29 cellular contexts compared by ENCODE assay signal in the genomic region with DNA sequence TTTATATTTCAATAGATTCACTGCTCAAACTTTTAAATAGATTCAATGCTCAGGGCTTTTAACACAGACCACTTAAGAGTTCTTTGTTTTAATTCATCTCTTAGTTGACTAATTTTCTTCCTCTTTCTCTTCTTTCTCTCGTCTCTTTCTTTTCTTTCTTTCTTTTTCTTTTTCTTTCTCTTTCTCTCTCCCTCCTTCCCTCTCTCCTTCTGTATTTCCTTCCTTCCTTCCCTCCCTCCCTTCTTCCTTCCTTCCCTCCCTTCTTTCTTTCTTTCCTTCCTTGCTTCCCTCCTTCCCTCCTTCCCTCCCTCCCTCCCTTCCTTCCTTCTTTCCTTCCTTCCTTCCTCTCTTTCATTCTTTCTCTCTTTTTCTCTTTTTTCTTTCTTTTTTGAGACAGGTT.
"Had no signal": no experiment of that assay in that cellular context is flagged by ENCODE, and none has a peak within 500 bp of the region (broad histone marks: within the 10 kb centered on the region; RNA-seq: fewer than 3 reads in every experiment).

No MANE protein-coding gene starts in this region.

- H3K27ac ChIP-seq: neural progenitor cell, ovary, parathyroid adenoma, psoas muscle, right lobe of liver, sigmoid colon, stomach, thoracic aorta, thyroid gland, tibial nerve, upper lobe of left lung, vagina had no signal

- H3K4me1 Mint-ChIP-seq: natural killer cell; nephron; neural progenitor cell; stimulated activated effector memory CD8-positive, alpha-beta T cell treated with anti-CD3 and anti-CD28 coated beads, Interleukin-12 subunit alpha, Interleukin-12 subunit beta, amount 100 ng/mL, for 72 hours; stimulated activated naive B cell treated with anti-CD40 and anti-IgM and Interleukin-4, amounts not matched to agents 10 μg/mL and 1 μg/mL and 100 μg/mL, for 72 hours had no signal

- H3K4me1 ChIP-seq: neural progenitor cell, parathyroid adenoma, psoas muscle, right lobe of liver, sigmoid colon, stomach, thyroid gland, tibial nerve, upper lobe of left lung, vagina had no signal

- H3K4me3 ChIP-seq: neural progenitor cell, ovary, psoas muscle, right lobe of liver, sigmoid colon, stomach, thoracic aorta, thyroid gland, tibial nerve, upper lobe of left lung, vagina had no signal

- H3K36me3 ChIP-seq: neural progenitor cell, ovary, right lobe of liver, sigmoid colon, stomach, thoracic aorta, thyroid gland, tibial nerve, upper lobe of left lung, vagina had no signal

- H3K9me3 ChIP-seq: ovary, psoas muscle, sigmoid colon, stomach, thoracic aorta, thyroid gland, tibial nerve, upper lobe of left lung, vagina had no signal

- H3K36me3 Mint-ChIP-seq: natural killer cell; neural progenitor cell; stimulated activated effector memory CD8-positive, alpha-beta T cell treated with anti-CD3 and anti-CD28 coated beads, Interleukin-12 subunit alpha, Interleukin-12 subunit beta, amount 100 ng/mL, for 72 hours; stimulated activated naive B cell treated with anti-CD40 and anti-IgM and Interleukin-4, amounts not matched to agents 10 μg/mL and 1 μg/mL and 100 μg/mL, for 72 hours had no signal

- H3K9ac ChIP-seq: neural progenitor cell, parathyroid adenoma had no signal

- H2AFZ ChIP-seq: neural progenitor cell, parathyroid adenoma had no signal

- H3K9me3 Mint-ChIP-seq: natural killer cell; nephron; neural progenitor cell; stimulated activated effector memory CD8-positive, alpha-beta T cell treated with anti-CD3 and anti-CD28 coated beads, Interleukin-12 subunit alpha, Interleukin-12 subunit beta, amount 100 ng/mL, for 72 hours; stimulated activated naive B cell treated with anti-CD40 and anti-IgM and Interleukin-4, amounts not matched to agents 10 μg/mL and 1 μg/mL and 100 μg/mL, for 72 hours; stimulated activated naive CD8-positive, alpha-beta T cell treated with anti-CD3 and anti-CD28 coated beads, Interleukin-15, Interleukin-2, amounts not matched to agents 100 ng/mL and 50 ng/mL, for 24 hours had no signal

- H3K27ac Mint-ChIP-seq: natural killer cell; nephron; neural progenitor cell; progenitor cell of endocrine pancreas; stimulated activated effector memory CD8-positive, alpha-beta T cell treated with anti-CD3 and anti-CD28 coated beads, Interleukin-12 subunit alpha, Interleukin-12 subunit beta, amount 100 ng/mL, for 72 hours; stimulated activated naive B cell treated with anti-CD40 and anti-IgM and Interleukin-4, amounts not matched to agents 10 μg/mL and 1 μg/mL and 100 μg/mL, for 72 hours; stimulated activated naive CD8-positive, alpha-beta T cell treated with anti-CD3 and anti-CD28 coated beads, Interleukin-15, Interleukin-2, amounts not matched to agents 100 ng/mL and 50 ng/mL, for 24 hours had no signal

- FAIRE-seq: small intestine, urothelium cell line had no signal

- DNase-seq: natural killer cell; occipital lobe; ovary; posterior cingulate gyrus; psoas muscle; right cardiac atrium; right lobe of liver; sigmoid colon; small intestine; stimulated activated CD4-positive, alpha-beta T cell treated with anti-CD3 and anti-CD28 coated beads, Interleukin-15, amount 100 ng/mL, for 24 hours; stimulated activated CD4-positive, alpha-beta T cell treated with anti-CD3 and anti-CD28 coated beads, Interleukin-2, amount 100 ng/mL, for 24 hours; stimulated activated CD4-positive, alpha-beta T cell treated with anti-CD3 and anti-CD28 coated beads, Interleukin-2, amount 100 ng/mL, for 48 hours; stimulated activated CD4-positive, alpha-beta T cell treated with anti-CD3 and anti-CD28 coated beads, Interleukin-4, amount 100 ng/mL, for 24 hours; stimulated activated naive B cell treated with anti-CD40 and anti-IgM and Interleukin-4, amounts not matched to agents 10 μg/mL and 1 μg/mL and 100 μg/mL, for 72 hours; stimulated activated naive CD4-positive, alpha-beta T cell treated with Interleukin-2 at 50 U/mL for 16 hours; stomach; thyroid gland; trophoblast cell; upper lobe of left lung had no signal

- H3K79me2 ChIP-seq: parathyroid adenoma had no signal

- H3K4me3 Mint-ChIP-seq: natural killer cell; nephron; neural progenitor cell; stimulated activated effector memory CD8-positive, alpha-beta T cell treated with anti-CD3 and anti-CD28 coated beads, Interleukin-12 subunit alpha, Interleukin-12 subunit beta, amount 100 ng/mL, for 72 hours; stimulated activated naive B cell treated with anti-CD40 and anti-IgM and Interleukin-4, amounts not matched to agents 10 μg/mL and 1 μg/mL and 100 μg/mL, for 72 hours; stimulated activated naive CD8-positive, alpha-beta T cell treated with anti-CD3 and anti-CD28 coated beads, Interleukin-15, Interleukin-2, amounts not matched to agents 100 ng/mL and 50 ng/mL, for 24 hours had no signal

- ATAC-seq: natural killer cell; psoas muscle; right cardiac atrium; right lobe of liver; stimulated activated effector memory CD8-positive, alpha-beta T cell treated with anti-CD3 and anti-CD28 coated beads, Interleukin-12 subunit alpha, Interleukin-12 subunit beta, amount 100 ng/mL, for 72 hours; stimulated activated naive B cell treated with anti-CD40 and anti-IgM and Interleukin-4, amounts not matched to agents 10 μg/mL and 1 μg/mL and 100 μg/mL, for 72 hours had no signal

- H3K4me2 ChIP-seq: neural progenitor cell had no signal

- H3K27me3 ChIP-seq: neural progenitor cell, ovary, right lobe of liver, sigmoid colon, stomach, thyroid gland, tibial nerve, upper lobe of left lung, vagina had no signal
